ENCODE assay signal across 2 cellular contexts in genomic region chr6:66421570-66421969, GRCh38.
TF ChIP-seq lines count a peak whose summit lies in the region.

No MANE protein-coding gene starts in this region.

TF ChIP-seq in SK-N-SH, 30 proteins besides CTCF, POLR2A, EP300 and RAD21:
- TF ChIP-seq YY1 (IDR thresholded peaks at IDR 0.05; ENCODE audit: low read depth): no peak
- TF ChIP-seq TEAD4 (IDR thresholded peaks at IDR 0.05; ENCODE audit: borderline replicate concordance, insufficient read depth): no peak

TF ChIP-seq in SK-N-SH treated with all-trans-retinoic acid at 6 μM for 48 hours, 23 proteins besides CTCF, POLR2A, EP300 and RAD21:
- no peak for TF ChIP-seq ZNF565 (CRISPR knock-in tag; conservative IDR thresholded peaks at IDR 0.05; ENCODE audit: low read depth)
- TF ChIP-seq, protein P1, sequence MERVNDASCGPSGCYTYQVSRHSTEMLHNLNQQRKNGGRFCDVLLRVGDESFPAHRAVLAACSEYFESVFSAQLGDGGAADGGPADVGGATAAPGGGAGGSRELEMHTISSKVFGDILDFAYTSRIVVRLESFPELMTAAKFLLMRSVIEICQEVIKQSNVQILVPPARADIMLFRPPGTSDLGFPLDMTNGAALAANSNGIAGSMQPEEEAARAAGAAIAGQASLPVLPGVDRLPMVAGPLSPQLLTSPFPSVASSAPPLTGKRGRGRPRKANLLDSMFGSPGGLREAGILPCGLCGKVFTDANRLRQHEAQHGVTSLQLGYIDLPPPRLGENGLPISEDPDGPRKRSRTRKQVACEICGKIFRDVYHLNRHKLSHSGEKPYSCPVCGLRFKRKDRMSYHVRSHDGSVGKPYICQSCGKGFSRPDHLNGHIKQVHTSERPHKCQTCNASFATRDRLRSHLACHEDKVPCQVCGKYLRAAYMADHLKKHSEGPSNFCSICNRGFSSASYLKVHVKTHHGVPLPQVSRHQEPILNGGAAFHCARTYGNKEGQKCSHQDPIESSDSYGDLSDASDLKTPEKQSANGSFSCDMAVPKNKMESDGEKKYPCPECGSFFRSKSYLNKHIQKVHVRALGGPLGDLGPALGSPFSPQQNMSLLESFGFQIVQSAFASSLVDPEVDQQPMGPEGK (CRISPR knock-in tag; IDR thresholded peaks at IDR 0.05; ENCODE audit: borderline replicate concordance): no peak
- no peak for TF ChIP-seq GLIS3 (CRISPR knock-in tag; IDR thresholded peaks at IDR 0.05)
- no peak for TF ChIP-seq BACH2 (CRISPR knock-in tag; IDR thresholded peaks at IDR 0.05; ENCODE audit: borderline replicate concordance)
